8 cellular contexts compared by ENCODE assay signal in the genomic region with DNA sequence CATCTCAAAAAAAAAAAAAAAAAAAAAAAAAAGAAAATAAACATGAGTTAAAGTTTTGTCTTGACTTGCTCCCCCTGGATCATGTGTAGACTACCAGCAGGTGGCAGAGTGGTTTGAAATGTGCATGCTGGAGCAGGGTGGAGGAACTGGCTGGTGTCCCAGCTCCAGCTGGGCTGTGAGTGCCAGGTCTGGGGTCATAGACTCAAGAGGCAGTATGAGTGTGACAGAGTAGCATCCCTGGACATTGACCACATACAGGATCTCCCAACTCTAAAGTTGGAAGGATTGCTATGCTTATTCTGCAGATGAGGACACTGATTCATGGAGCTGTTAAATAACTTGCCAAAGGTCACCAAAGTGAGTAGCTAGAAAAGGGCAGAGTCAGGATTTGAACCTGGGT.
DNase-seq lines count a peak whose midpoint lies in the region; ATAC-seq, FAIRE-seq and TF ChIP-seq lines count a peak whose summit lies in the region.

No MANE protein-coding gene starts in this region.

- H4K20me1 ChIP-seq in Karpas-422 (ENCODE audit: insufficient read depth, low read depth, low read length) = 0 out of 2 replicates have a peak, but pooled peaks cover 4% of the 10 kb centered on the region

- intact Hi-C loops in lower lobe of right lung (cut with DNase I) = no loop called here
- intact Hi-C loops in sciatic nerve (cut with DNase I) = no loop called here

- DNase-seq in Daoy (ENCODE audit: low read depth) (peak; percentile 62), Karpas-422 (peak; percentile 79), bronchial epithelial cell (ENCODE audit: low read depth) (peak; percentile 30), lower lobe of right lung (no peak), T-helper 17 cell (no peak), sciatic nerve (ENCODE audit: low spot score) (no peak)

- TF ChIP-seq CTCF in bronchial epithelial cell (IDR thresholded peaks at IDR 0.05; ENCODE audit: insufficient read depth, low read length, severe bottlenecking) (peak; percentile 25), lower lobe of right lung (IDR thresholded peaks at IDR 0.05) (peak; percentile 25)

- H3K27me3 Mint-ChIP-seq in T-helper 17 cell = peaks cover 10% of the 10 kb centered on the region

- H3K4me3 ChIP-seq in Karpas-422 (ENCODE audit: low read length) (no peak overlapping the region), bronchial epithelial cell (ENCODE audit: low read depth, low read length) (no peak overlapping the region), lower lobe of right lung (no peak overlapping the region)

- no peak overlapping the region for H3K27ac ChIP-seq in Karpas-422 (ENCODE audit: low read length)
- no peak overlapping the region for H3K27ac ChIP-seq in lower lobe of right lung

- no peaks in the 10 kb centered on the region for H3K36me3 Mint-ChIP-seq in T-helper 17 cell (ENCODE audit: low read depth)

- no peak overlapping the region for H3K4me2 ChIP-seq in Karpas-422 (ENCODE audit: low read depth, low read length, poor library complexity, severe bottlenecking)

- H3K36me3 ChIP-seq in Karpas-422 (ENCODE audit: insufficient read depth, low read length) (no peaks in the 10 kb centered on the region), bronchial epithelial cell (ENCODE audit: control insufficient read depth, insufficient read depth, low read length) (no peaks in the 10 kb centered on the region), lower lobe of right lung (no peaks in the 10 kb centered on the region)

- no peaks in the 10 kb centered on the region for H3K79me2 ChIP-seq in Karpas-422 (ENCODE audit: low read length)

- no peak overlapping the region for H3K9ac ChIP-seq in Karpas-422 (ENCODE audit: low read length)

- H3K9me3 ChIP-seq in Karpas-422 (ENCODE audit: low read length) = no peaks in the 10 kb centered on the region
- H3K9me3 ChIP-seq in lower lobe of right lung = no peaks in the 10 kb centered on the region
- H3K9me3 ChIP-seq in T-helper 17 cell (ENCODE audit: control insufficient read depth, low read length, poor library complexity, severe bottlenecking) = no peaks in the 10 kb centered on the region

- no peaks in the 10 kb centered on the region for H3K4me1 ChIP-seq in Karpas-422 (ENCODE audit: low read length)
- no peaks in the 10 kb centered on the region for H3K4me1 ChIP-seq in lower lobe of right lung

- H3K9me2 ChIP-seq in Karpas-422 (replicated peaks; ENCODE audit: insufficient read depth, low read length) = no peaks in the 10 kb centered on the region

- no peak for FAIRE-seq in bronchial epithelial cell (lab: Jason Lieb, UNC)

- no peak overlapping the region for H2AFZ ChIP-seq in Karpas-422 (ENCODE audit: low read length)

- H3K4me3 Mint-ChIP-seq in T-helper 17 cell = no peak overlapping the region

- ATAC-seq in lower lobe of right lung = peak; percentile 37 to 40
- no peak for ATAC-seq in T-helper 17 cell
- no peak for ATAC-seq in sciatic nerve
- ATAC-seq in GM19452 (IDR thresholded peaks at IDR 0.05; ENCODE audit: unreplicated experiment) = no peak
- no peak for ATAC-seq in GM21423 (IDR thresholded peaks at IDR 0.05; ENCODE audit: unreplicated experiment)

- H3K27ac Mint-ChIP-seq in T-helper 17 cell = no peak overlapping the region

- no peaks in the 10 kb centered on the region for H3K4me1 Mint-ChIP-seq in T-helper 17 cell

- H3K27me3 ChIP-seq in Karpas-422 (ENCODE audit: low read length) (no peaks in the 10 kb centered on the region), bronchial epithelial cell (ENCODE audit: control insufficient read depth, insufficient read depth, low read length) (peaks cover 2% of the 10 kb centered on the region), lower lobe of right lung (ENCODE audit: low read depth) (no peaks in the 10 kb centered on the region)

Comparison
In these comparisons a context has a peak if more than half of its experiments do, and no peak if none do; other contexts are left out.
1. DNase-seq: peak in Daoy (single experiment), Karpas-422 (single experiment) and bronchial epithelial cell (single experiment); none in lower lobe of right lung (single experiment), T-helper 17 cell (0 of 3) and sciatic nerve (single experiment).
2. ATAC-seq: peak in lower lobe of right lung (2 of 2); none in T-helper 17 cell (single experiment), sciatic nerve (single experiment), GM19452 (single experiment) and GM21423 (single experiment).